Comparison of ENCODE assay signal across 7 cellular contexts in genomic region chrX:44950471-44951366, GRCh38.
DNase-seq lines count a peak whose midpoint lies in the region; ATAC-seq and TF ChIP-seq lines count a peak whose summit lies in the region.
"Not testable (repeated sequence)": the region's sequence is repeated elsewhere in the genome, so short reads cannot be mapped to it uniquely, and the experiment has no call there.

No MANE protein-coding gene starts in this region.

- not testable (repeated sequence) for H2BK5ac ChIP-seq in trophoblast cell (ENCODE audit: low read depth, low read length, poor library complexity)

- H3K9me3 ChIP-seq in left ventricle myocardium inferior (replicated peaks); trophoblast cell (ENCODE audit: insufficient read depth, low read depth, low read length): not testable (repeated sequence)

- H3K27ac Mint-ChIP-seq in GM23338: peak overlapping the region; percentile 99
- H3K27ac Mint-ChIP-seq in activated naive CD8-positive, alpha-beta T cell: not testable (repeated sequence)

- H3K36me3 ChIP-seq in GM23338 (ENCODE audit: insufficient read depth); left ventricle myocardium inferior; trophoblast cell (ENCODE audit: control insufficient read depth in 1 of 2, insufficient read depth in 2 of 2, low read length in 2 of 2): not testable (repeated sequence)

- peaks cover 19% of the 10 kb centered on the region for H3K36me3 Mint-ChIP-seq in GM23338 (ENCODE audit: low read depth)
- not testable (repeated sequence) for H3K36me3 Mint-ChIP-seq in activated naive CD8-positive, alpha-beta T cell

- no CpG with 5 or more reads among the region's 9 CpGs for WGBS in trophoblast cell (ENCODE audit: extremely low coverage, insufficient coverage, insufficient read length)

- DNase-seq in GM23338 (ENCODE audit: low spot score): peak; percentile 69
- DNase-seq in NCI-H226: peak; percentile 67
- peak; percentile 10 for DNase-seq in choroid plexus epithelial cell (ENCODE audit: low read depth)
- DNase-seq in left ventricle myocardium inferior: not testable (repeated sequence)
- DNase-seq in kidney tubule cell (ENCODE audit: low spot score): peak; percentile 37
- peak in 1 of 2 donors; percentile 16 for DNase-seq in trophoblast cell

- H3K4me2 ChIP-seq in GM23338: peak overlapping the region; percentile 72
- H3K4me2 ChIP-seq in trophoblast cell (ENCODE audit: low read length): not testable (repeated sequence)

- peak overlapping the region; percentile 91 for H3K4me3 Mint-ChIP-seq in GM23338
- H3K4me3 Mint-ChIP-seq in activated naive CD8-positive, alpha-beta T cell: peak overlapping the region; percentile 23

- not testable (repeated sequence) for H2BK120ac ChIP-seq in trophoblast cell (ENCODE audit: insufficient read depth, low read length, poor library complexity)

- TF ChIP-seq CTCF in GM23338 (conservative IDR thresholded peaks at IDR 0.05; ENCODE audit: low read depth in 2 of 2); choroid plexus epithelial cell (conservative IDR thresholded peaks at IDR 0.05; ENCODE audit: low read depth, low read length); left ventricle myocardium inferior (IDR thresholded peaks at IDR 0.05; ENCODE audit: borderline replicate concordance): not testable (repeated sequence)

- intact Hi-C loops in left ventricle myocardium inferior (cut with micrococcal nuclease): not testable (repeated sequence)

- not testable (repeated sequence) for H4K20me1 ChIP-seq in GM23338 (replicated peaks; ENCODE audit: insufficient read depth)

- not testable (repeated sequence) for H3K23ac ChIP-seq in trophoblast cell (ENCODE audit: low read length)

- peaks cover 44% of the 10 kb centered on the region; the same call in 2 of the 3 replicates for H3K4me1 Mint-ChIP-seq in GM23338
- H3K4me1 Mint-ChIP-seq in activated naive CD8-positive, alpha-beta T cell (ENCODE audit: low read depth): peaks cover 57% of the 10 kb centered on the region

- H3K4ac ChIP-seq in trophoblast cell (ENCODE audit: low read depth, low read length): not testable (repeated sequence)

- H3K18ac ChIP-seq in trophoblast cell (ENCODE audit: low read length): not testable (repeated sequence)

- H3K79me1 ChIP-seq in trophoblast cell (ENCODE audit: low read length): not testable (repeated sequence)

- H3K9ac ChIP-seq in trophoblast cell (ENCODE audit: low read length): not testable (repeated sequence)

- H3K27ac ChIP-seq in GM23338 (ENCODE audit: low read depth): peak overlapping the region; percentile 99
- peak overlapping the region; percentile 42 for H3K27ac ChIP-seq in left ventricle myocardium inferior (replicated peaks)
- peak overlapping the region; percentile 40 for H3K27ac ChIP-seq in trophoblast cell (ENCODE audit: low read depth, low read length)

- H3K4me1 ChIP-seq in GM23338 (ENCODE audit: insufficient read depth) (peaks cover 16% of the 10 kb centered on the region), left ventricle myocardium inferior (peaks cover 36% of the 10 kb centered on the region)
- not testable (repeated sequence) for H3K4me1 ChIP-seq in trophoblast cell (ENCODE audit: control insufficient read depth in 1 of 2, insufficient read depth in 2 of 2, low read length in 2 of 2)

- H4K91ac ChIP-seq in trophoblast cell (ENCODE audit: low read depth, low read length): not testable (repeated sequence)

- H4K12ac ChIP-seq in trophoblast cell (ENCODE audit: low read depth, low read length): not testable (repeated sequence)

- ATAC-seq in GM23338: peak; percentile 30

- H3K79me2 ChIP-seq in GM23338 (replicated peaks; ENCODE audit: insufficient read depth): peaks cover 95% of the 10 kb centered on the region
- H3K79me2 ChIP-seq in trophoblast cell (ENCODE audit: control insufficient read depth, insufficient read depth, low read length, poor library complexity): not testable (repeated sequence)

- H3K9me3 Mint-ChIP-seq in GM23338; activated naive CD8-positive, alpha-beta T cell (ENCODE audit: low read depth): not testable (repeated sequence)

- not testable (repeated sequence) for H3K14ac ChIP-seq in trophoblast cell (ENCODE audit: low read length)

- H3K27me3 Mint-ChIP-seq in GM23338 (ENCODE audit: insufficient read depth, low read depth, poor library complexity): peaks cover 16% of the 10 kb centered on the region
- not testable (repeated sequence) for H3K27me3 Mint-ChIP-seq in activated naive CD8-positive, alpha-beta T cell

- H2AK5ac ChIP-seq in trophoblast cell (ENCODE audit: low read length): not testable (repeated sequence)

- not testable (repeated sequence) for H3F3A ChIP-seq in GM23338 (replicated peaks; ENCODE audit: low read depth)

- H3K27me3 ChIP-seq in GM23338 (ENCODE audit: insufficient read depth); left ventricle myocardium inferior (ENCODE audit: low read depth); trophoblast cell (ENCODE audit: insufficient read depth, low read length): not testable (repeated sequence)

- not testable (repeated sequence) for H3K9me2 ChIP-seq in GM23338 (ENCODE audit: insufficient read depth)

- H2AFZ ChIP-seq in GM23338; trophoblast cell (ENCODE audit: insufficient read depth, low read length, poor library complexity): not testable (repeated sequence)

- H2BK12ac ChIP-seq in trophoblast cell (ENCODE audit: low read length): not testable (repeated sequence)

- H3K4me3 ChIP-seq in GM23338 (peak overlapping the region; percentile 53), left ventricle myocardium inferior (peak overlapping the region; percentile 33)
- H3K4me3 ChIP-seq in choroid plexus epithelial cell (ENCODE audit: low read depth, low read length); trophoblast cell (ENCODE audit: low read depth, low read length): not testable (repeated sequence)

- not testable (repeated sequence) for H4K8ac ChIP-seq in trophoblast cell (ENCODE audit: low read depth, low read length)

TF ChIP-seq in GM23338, 12 proteins besides CTCF, POLR2A, EP300 and RAD21:
- TF ChIP-seq CREB1 (CRISPR knock-in tag; IDR thresholded peaks at IDR 0.05; ENCODE audit: low read depth) (0 out of 2 replicates have a peak, but pooled peaks have one; percentile 23), POLR2AphosphoS5 (IDR thresholded peaks at IDR 0.05; ENCODE audit: low read depth) (peak; percentile 73)
TF ChIP-seq in GM23338: peak in this region for 2; not testable (repeated sequence) for 10.

Comparison
In these comparisons a context has a peak if more than half of its experiments do, and no peak if none do; other contexts are left out.
1. H3K27ac ChIP-seq: peak in every context shown above with its lines; median percentile 99 in GM23338; 42 in left ventricle myocardium inferior; 40 in trophoblast cell.